In genomic region chr16:89009343-89010209, GRCh38 we compare ENCODE assay signal across 11 cellular contexts. TPM values are rescaled to one million over a fixed set of nuclear protein-coding genes. Genes with fewer than 3 reads are reported as not detected.
DNase-seq lines count a peak whose midpoint lies in the region; ATAC-seq and TF ChIP-seq lines count a peak whose summit lies in the region.
"Had no signal": no experiment of that assay in that cellular context is flagged by ENCODE, and none has a peak within 500 bp of the region (broad histone marks: within the 10 kb centered on the region; RNA-seq: fewer than 3 reads in every experiment).

No MANE protein-coding gene starts in this region.

- no peak for TF ChIP-seq CTCF in right atrium auricular region (IDR thresholded peaks at IDR 0.05)

- H3K36me3 Mint-ChIP-seq in activated CD4-positive, alpha-beta T cell treated with anti-CD3 and anti-CD28 coated beads, Interleukin-2, amount 10 ng/mL, durations not matched to agents 24 days and 14 days (ENCODE audit: low read depth): no peaks in the 10 kb centered on the region

- H3K27me3 Mint-ChIP-seq in activated CD4-positive, alpha-beta T cell treated with anti-CD3 and anti-CD28 coated beads, Interleukin-2, amount 10 ng/mL, durations not matched to agents 24 days and 14 days: peaks cover 10% of the 10 kb centered on the region

- peaks cover 11% of the 10 kb centered on the region for H3K9me3 Mint-ChIP-seq in activated CD4-positive, alpha-beta T cell treated with anti-CD3 and anti-CD28 coated beads, Interleukin-2, amount 10 ng/mL, durations not matched to agents 24 days and 14 days

- H3K4me1 ChIP-seq in right atrium auricular region: peaks cover 0 to 3% of the 10 kb centered on the region in 2 donors

- no peak overlapping the region for H3K27ac ChIP-seq in right atrium auricular region
- H3K27ac ChIP-seq: BLaER1 had no signal

- no peak overlapping the region for H3K4me3 ChIP-seq in right atrium auricular region
- H3K4me3 ChIP-seq: BLaER1 had no signal

- no peaks in the 10 kb centered on the region for H3K27me3 ChIP-seq in right atrium auricular region

- intact Hi-C loops in Right ventricle myocardium inferior (cut with DNase I): no loop called here
- intact Hi-C loops in activated CD4-positive, alpha-beta T cell treated with anti-CD3 and anti-CD28 coated beads, Interleukin-2, amount 10 ng/mL, durations not matched to agents 24 days and 14 days (cut with micrococcal nuclease): no loop called here

- no peaks in the 10 kb centered on the region for H3K36me3 ChIP-seq in right atrium auricular region
- H3K36me3 ChIP-seq: BLaER1 had no signal

- no peak overlapping the region for H3K4me3 Mint-ChIP-seq in activated CD4-positive, alpha-beta T cell treated with anti-CD3 and anti-CD28 coated beads, Interleukin-2, amount 10 ng/mL, durations not matched to agents 24 days and 14 days

- no peak overlapping the region for H3K27ac Mint-ChIP-seq in activated CD4-positive, alpha-beta T cell treated with anti-CD3 and anti-CD28 coated beads, Interleukin-2, amount 10 ng/mL, durations not matched to agents 24 days and 14 days

- H3K4me1 Mint-ChIP-seq in activated CD4-positive, alpha-beta T cell treated with anti-CD3 and anti-CD28 coated beads, Interleukin-2, amount 10 ng/mL, durations not matched to agents 24 days and 14 days: peaks cover 2% of the 10 kb centered on the region

- DNase-seq in Right ventricle myocardium inferior (ENCODE audit: missing footprints): peak; percentile 44
- no peak for DNase-seq in right atrium auricular region (ENCODE audit: low spot score)
- DNase-seq in activated CD4-positive, alpha-beta T cell treated with anti-CD3 and anti-CD28 coated beads, Interleukin-2, amount 10 ng/mL, durations not matched to agents 24 days and 14 days: peak; percentile 84
- DNase-seq in iPS-NIHi7 (ENCODE audit: extremely low spot score): peak; percentile 69
- peak; percentile 44 for DNase-seq in stimulated activated CD8-positive, alpha-beta memory T cell treated with anti-CD3 and anti-CD28 coated beads, Interleukin-4, amount 100 ng/mL, for 48 hours
- DNase-seq in midbrain (lab: John Stamatoyannopoulos, UW): no peak
- DNase-seq: NCI-H1694, occipital lobe had no signal

- ATAC-seq in Right ventricle myocardium inferior: no peak
- ATAC-seq in GM21390 (IDR thresholded peaks at IDR 0.05; ENCODE audit: unreplicated experiment): no peak
- no peak for ATAC-seq in HG03520 (IDR thresholded peaks at IDR 0.05; ENCODE audit: unreplicated experiment)

- H3K9me3 ChIP-seq in right atrium auricular region: no peaks in the 10 kb centered on the region
- H3K9me3 ChIP-seq: BLaER1 had no signal

RNA-seq across cellular contexts. Expression of gene CBFA2T3, which starts 32.6 kb away (rescaled TPM):
- total RNA-seq in Right ventricle myocardium inferior (11.1 TPM), right atrium auricular region (1 to 10 TPM; 1.1 to 2.6 TPM)
- total RNA-seq in activated CD4-positive, alpha-beta T cell treated with anti-CD3 and anti-CD28 coated beads, Interleukin-2, amount 10 ng/mL, durations not matched to agents 24 days and 14 days: not detected in 2 replicates

Comparison
In these comparisons a context has a peak if more than half of its experiments do, and no peak if none do; other contexts are left out.
1. DNase-seq: peak in Right ventricle myocardium inferior (single experiment), activated CD4-positive, alpha-beta T cell treated with anti-CD3 and anti-CD28 coated beads, Interleukin-2, amount 10 ng/mL, durations not matched to agents 24 days and 14 days (single experiment), iPS-NIHi7 (single experiment) and stimulated activated CD8-positive, alpha-beta memory T cell treated with anti-CD3 and anti-CD28 coated beads, Interleukin-4, amount 100 ng/mL, for 48 hours (single experiment); none in right atrium auricular region (single experiment) and midbrain (single experiment).